In the genomic region with DNA sequence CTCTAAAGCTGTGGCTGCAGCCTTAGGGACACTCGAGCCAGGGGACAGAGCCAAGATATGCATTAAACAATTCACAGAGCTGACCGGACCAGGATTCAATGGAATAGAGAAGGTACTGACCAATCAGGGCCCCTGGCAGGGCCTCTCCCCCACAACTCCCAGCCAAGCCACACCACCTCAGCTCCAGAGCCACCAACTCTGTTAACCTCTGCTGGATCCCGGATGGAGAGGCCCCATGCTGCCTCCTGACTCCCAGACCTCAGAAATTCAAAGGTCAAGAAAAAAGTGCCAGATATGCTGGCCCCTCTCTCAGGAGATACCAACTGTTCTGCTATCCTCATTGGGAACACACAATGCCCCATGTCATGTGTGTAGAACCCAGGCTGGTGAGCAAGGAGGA, we compare ENCODE assay signal across 14 cellular contexts.
A peak's percentile ranks its signal among the peaks of the same experiment; 100 is the strongest.
DNase-seq lines count a peak whose midpoint lies in the region; ATAC-seq and TF ChIP-seq lines count a peak whose summit lies in the region.
"Had no signal": no experiment of that assay in that cellular context is flagged by ENCODE, and none has a peak within 500 bp of the region (broad histone marks: within the 10 kb centered on the region; RNA-seq: fewer than 3 reads in every experiment).

No MANE protein-coding gene starts in this region.

- no peak overlapping the region for H2AFZ ChIP-seq in H9 (ENCODE audit: low read length)

- H3K27me3 ChIP-seq in lower lobe of right lung (ENCODE audit: low read depth) = no peaks in the 10 kb centered on the region
- no peaks in the 10 kb centered on the region for H3K27me3 ChIP-seq in subcutaneous abdominal adipose tissue (ENCODE audit: control insufficient read depth in 5 of 5, insufficient read depth in 4 of 5, low read length in 5 of 5)
- no peaks in the 10 kb centered on the region for H3K27me3 ChIP-seq in H9 (ENCODE audit: insufficient read depth, low read length)

- H3K27me3 Mint-ChIP-seq in activated T-helper 2 cell treated with anti-CD3 and anti-CD28 coated beads, Interferon-gamma antibody, Interleukin-2, Interleukin-4, amounts not matched to agents 10 μg/mL and 5 μg/mL and 100 μg/mL, durations not matched to agents 14 hours and 24 hours and 36 hours (ENCODE audit: low read depth) = no peaks in the 10 kb centered on the region
- no peaks in the 10 kb centered on the region for H3K27me3 Mint-ChIP-seq in H9 (ENCODE audit: low read depth)

- H4K8ac ChIP-seq in H9 (replicated peaks; ENCODE audit: insufficient read length, low read depth, low read length) = no peak overlapping the region

- H3K9me3 ChIP-seq in lower lobe of right lung (no peaks in the 10 kb centered on the region), subcutaneous abdominal adipose tissue (ENCODE audit: control insufficient read depth in 5 of 5, low read length in 5 of 5) (no peaks in the 10 kb centered on the region), H9 (ENCODE audit: control insufficient read depth, low read depth, low read length) (no peaks in the 10 kb centered on the region)

- intact Hi-C loops in activated T-helper 2 cell treated with anti-CD3 and anti-CD28 coated beads, Interferon-gamma antibody, Interleukin-2, Interleukin-4, amounts not matched to agents 10 μg/mL and 5 μg/mL and 100 μg/mL, durations not matched to agents 14 hours and 24 hours and 36 hours (cut with micrococcal nuclease) = loop anchor here (2.0 kb wide), 1 partner anchor 15 kb away; no protein-coding TSS in a partner anchor
- intact Hi-C loops in lower lobe of right lung (cut with DNase I) = no loop called here

- H2BK20ac ChIP-seq in H9 (ENCODE audit: low read depth, low read length, poor library complexity, severe bottlenecking) = no peak overlapping the region

- peaks cover 57% of the 10 kb centered on the region for H3K36me3 Mint-ChIP-seq in activated T-helper 2 cell treated with anti-CD3 and anti-CD28 coated beads, Interferon-gamma antibody, Interleukin-2, Interleukin-4, amounts not matched to agents 10 μg/mL and 5 μg/mL and 100 μg/mL, durations not matched to agents 14 hours and 24 hours and 36 hours (ENCODE audit: low read depth)
- H3K36me3 Mint-ChIP-seq in H9 (ENCODE audit: insufficient read depth in 1 of 3, low read depth in 3 of 3) = peaks cover 0 to 4% (median 3%) of the 10 kb centered on the region in 3 experiments; a peak in 4 of 7 replicates

- H3K23ac ChIP-seq in H9 (ENCODE audit: insufficient read length, low read depth, low read length) = no peak overlapping the region

- H3K9ac ChIP-seq in subcutaneous abdominal adipose tissue (ENCODE audit: low read length in 5 of 5) (peak overlapping the region in 2 of 5 donors; percentile 23 to 41), H9 (ENCODE audit: extremely low read depth, insufficient read length, low read length) (no peak overlapping the region)

- H2BK15ac ChIP-seq in H9 (ENCODE audit: low read depth, low read length) = no peak overlapping the region

- no peak for TF ChIP-seq CTCF in lower lobe of right lung (IDR thresholded peaks at IDR 0.05)
- TF ChIP-seq CTCF in H9 (conservative IDR thresholded peaks at IDR 0.05) = no peak

- no peak overlapping the region for H3T11ph ChIP-seq in H9 (ENCODE audit: low read length)

- DNase-seq in activated CD8-positive, alpha-beta memory T cell treated with anti-CD3 and anti-CD28 coated beads, Interleukin-2, amount 50 U/mL, for 48 hours = peak; percentile 33
- DNase-seq in activated CD8-positive, alpha-beta memory T cell treated with anti-CD3 and anti-CD28 coated beads for 24 hours = no peak
- no peak for DNase-seq in activated T-helper 2 cell treated with anti-CD3 and anti-CD28 coated beads, Interferon-gamma antibody, Interleukin-2, Interleukin-4, amounts not matched to agents 10 μg/mL and 5 μg/mL and 100 μg/mL, durations not matched to agents 14 hours and 24 hours and 36 hours (ENCODE audit: low spot score)
- DNase-seq in lower lobe of right lung = no peak
- no peak for DNase-seq in epidermal melanocyte (ENCODE audit: insufficient read length, low spot score)
- DNase-seq in H9 = no peak
- no peak for DNase-seq in GOT3 (lab: John Stamatoyannopoulos, UW)
- DNase-seq: Calu3; NCI-H2171; retina; SHP77 treated with DMSO at 0.1 percent for 48 hours; stimulated activated CD4-positive, alpha-beta T cell treated with anti-CD3 and anti-CD28 coated beads, Interleukin-4, amount 100 ng/mL, for 24 hours; stimulated activated naive CD4-positive, alpha-beta T cell had no signal

- H3K23me2 ChIP-seq in H9 (ENCODE audit: insufficient read length, low read depth, low read length, poor library complexity, severe bottlenecking) = no peaks in the 10 kb centered on the region

- peaks cover 96% of the 10 kb centered on the region for H3K36me3 ChIP-seq in lower lobe of right lung
- peaks cover 3 to 92% (median 86%) of the 10 kb centered on the region in 5 donors for H3K36me3 ChIP-seq in subcutaneous abdominal adipose tissue (ENCODE audit: control insufficient read depth in 5 of 5, insufficient read depth in 5 of 5, low read length in 5 of 5)

- H3K4me2 ChIP-seq in H9 (ENCODE audit: insufficient read depth, insufficient read length, low read length) = no peak overlapping the region

- H2BK5ac ChIP-seq in H9 (ENCODE audit: insufficient read length, low read length) = no peak overlapping the region

- H3K4me3 Mint-ChIP-seq in activated T-helper 2 cell treated with anti-CD3 and anti-CD28 coated beads, Interferon-gamma antibody, Interleukin-2, Interleukin-4, amounts not matched to agents 10 μg/mL and 5 μg/mL and 100 μg/mL, durations not matched to agents 14 hours and 24 hours and 36 hours (ENCODE audit: low read depth) = no peak overlapping the region
- H3K4me3 Mint-ChIP-seq in H9 = no peak overlapping the region

- H3K79me1 ChIP-seq in H9 (ENCODE audit: insufficient read depth, low read depth, low read length, poor library complexity, severe bottlenecking) = no peaks in the 10 kb centered on the region

- no peak overlapping the region for H4K91ac ChIP-seq in H9 (ENCODE audit: insufficient read length, low read depth, low read length)

- peaks cover 34% of the 10 kb centered on the region for H3K4me1 Mint-ChIP-seq in activated T-helper 2 cell treated with anti-CD3 and anti-CD28 coated beads, Interferon-gamma antibody, Interleukin-2, Interleukin-4, amounts not matched to agents 10 μg/mL and 5 μg/mL and 100 μg/mL, durations not matched to agents 14 hours and 24 hours and 36 hours (ENCODE audit: low read depth)
- peaks cover 10 to 14% of the 10 kb centered on the region in 2 experiments for H3K4me1 Mint-ChIP-seq in H9

- no peak overlapping the region for H3K18ac ChIP-seq in H9 (ENCODE audit: insufficient read length, low read depth, low read length)

- H3K4me3 ChIP-seq in lower lobe of right lung = no peak overlapping the region
- peak overlapping the region in 2 of 5 donors; percentile 4 to 33 for H3K4me3 ChIP-seq in subcutaneous abdominal adipose tissue (ENCODE audit: low read depth in 1 of 5, low read length in 5 of 5)

- no peaks in the 10 kb centered on the region for H4K20me1 ChIP-seq in H9 (ENCODE audit: control insufficient read depth, insufficient read depth, insufficient read length)

- H3K56ac ChIP-seq in H9 (ENCODE audit: insufficient read length, low read depth, low read length) = no peak overlapping the region

- H2BK12ac ChIP-seq in H9 (ENCODE audit: insufficient read length, low read depth, low read length) = no peak overlapping the region

- WGBS in H9 (ENCODE audit: extremely low coverage, insufficient read length, low lambda C conversion rate) = no CpG with 5 or more reads among the region's 3 CpGs

- peak overlapping the region; percentile 47 for H3K27ac ChIP-seq in lower lobe of right lung
- peak overlapping the region; percentile 82 for H3K27ac ChIP-seq in subcutaneous abdominal adipose tissue (ENCODE audit: low read depth, low read length)
- H3K27ac ChIP-seq in H9 (ENCODE audit: insufficient read length, low read depth, low read length) = no peak overlapping the region

- H2BK120ac ChIP-seq in H9 (ENCODE audit: low read depth, low read length, poor library complexity, severe bottlenecking) = no peak overlapping the region

- no peak overlapping the region for H3K4ac ChIP-seq in H9 (ENCODE audit: low read depth, low read length)

- no peaks in the 10 kb centered on the region for H3K9me3 Mint-ChIP-seq in activated T-helper 2 cell treated with anti-CD3 and anti-CD28 coated beads, Interferon-gamma antibody, Interleukin-2, Interleukin-4, amounts not matched to agents 10 μg/mL and 5 μg/mL and 100 μg/mL, durations not matched to agents 14 hours and 24 hours and 36 hours
- H3K9me3 Mint-ChIP-seq in H9 = no peaks in the 10 kb centered on the region; a peak in 1 of 5 replicates

- H3K4me1 ChIP-seq in lower lobe of right lung (peaks cover 96% of the 10 kb centered on the region), subcutaneous abdominal adipose tissue (ENCODE audit: control insufficient read depth in 5 of 5, insufficient read depth in 5 of 5, low read length in 5 of 5) (peaks cover 20 to 97% (median 93%) of the 10 kb centered on the region in 5 donors), H9 (ENCODE audit: insufficient read depth, low read length) (no peaks in the 10 kb centered on the region)

- H4K5ac ChIP-seq in H9 (ENCODE audit: insufficient read length, low read depth, low read length) = no peak overlapping the region

- no peak overlapping the region for H2AK5ac ChIP-seq in H9 (ENCODE audit: insufficient read length, low read length)

- no peak overlapping the region for H3K14ac ChIP-seq in H9 (ENCODE audit: insufficient read depth, low read length)

- ATAC-seq in lower lobe of right lung = no peak

- H3K79me2 ChIP-seq in H9 (ENCODE audit: insufficient read depth, low read length) = no peaks in the 10 kb centered on the region

- peak overlapping the region; percentile 21 for H3K27ac Mint-ChIP-seq in activated T-helper 2 cell treated with anti-CD3 and anti-CD28 coated beads, Interferon-gamma antibody, Interleukin-2, Interleukin-4, amounts not matched to agents 10 μg/mL and 5 μg/mL and 100 μg/mL, durations not matched to agents 14 hours and 24 hours and 36 hours
- H3K27ac Mint-ChIP-seq in H9 = no peak overlapping the region; a peak in 1 of 7 replicates
